In the genomic region with DNA sequence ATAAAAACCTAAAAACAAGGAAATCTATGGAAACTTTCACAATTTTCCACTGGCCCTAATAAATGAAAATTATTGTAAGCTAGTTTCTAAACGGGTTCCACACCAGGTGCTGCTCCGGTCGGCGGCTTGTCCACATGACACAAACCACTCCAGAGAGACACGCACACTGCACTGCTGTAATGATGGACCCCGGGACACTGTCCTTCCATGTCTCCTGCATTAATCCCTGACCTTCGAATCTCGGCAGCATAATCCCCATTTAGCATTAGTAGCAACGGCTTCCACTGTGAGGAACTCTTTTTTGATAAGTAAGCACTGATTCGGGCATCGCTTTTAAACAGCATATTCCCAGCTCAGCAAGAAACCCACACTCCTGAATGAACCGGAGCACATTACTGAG, we compare ENCODE assay signal across 16 cellular contexts. TPM values are rescaled to one million over a fixed set of nuclear protein-coding genes. Genes with fewer than 3 reads are reported as not detected.
A peak's percentile ranks its signal among the peaks of the same experiment; 100 is the strongest.
DNase-seq lines count a peak whose midpoint lies in the region; ATAC-seq and TF ChIP-seq lines count a peak whose summit lies in the region.
"Had no signal": no experiment of that assay in that cellular context is flagged by ENCODE, and none has a peak within 500 bp of the region (broad histone marks: within the 10 kb centered on the region; RNA-seq: fewer than 3 reads in every experiment).

No MANE protein-coding gene starts in this region.

- H4K20me1 ChIP-seq in neural progenitor cell (ENCODE audit: low read depth): peaks cover 13% of the 10 kb centered on the region

- H3K36me3 ChIP-seq in neural progenitor cell (no peaks in the 10 kb centered on the region), esophagus muscularis mucosa (peaks cover 0 to 10% (median 2%) of the 10 kb centered on the region in 4 donors)

- intact Hi-C loops in esophagus muscularis mucosa (cut with DNase I): no loop called here

- H3K4me1 ChIP-seq in neural progenitor cell (peaks cover 52% of the 10 kb centered on the region), esophagus muscularis mucosa (no peaks in the 10 kb centered on the region)

- H3K27me3 ChIP-seq in neural progenitor cell (no peaks in the 10 kb centered on the region), esophagus muscularis mucosa (no peaks in the 10 kb centered on the region)
- H3K27me3 ChIP-seq: stomach had no signal

- H3K9ac ChIP-seq in neural progenitor cell: no peak overlapping the region

- H3K27ac ChIP-seq in VCaP: peak overlapping the region; percentile 44
- no peak overlapping the region for H3K27ac ChIP-seq in neural progenitor cell
- no peak overlapping the region for H3K27ac ChIP-seq in esophagus muscularis mucosa (replicated peaks in 1 of 4)
- H3K27ac ChIP-seq: stomach had no signal

- TF ChIP-seq CTCF in VCaP (conservative IDR thresholded peaks at IDR 0.05): no peak
- TF ChIP-seq CTCF in neural progenitor cell (IDR thresholded peaks at IDR 0.05): no peak
- no peak for TF ChIP-seq CTCF in esophagus muscularis mucosa (IDR thresholded peaks at IDR 0.05)

- H2AFZ ChIP-seq in neural progenitor cell (replicated peaks): no peak overlapping the region

- no peak for TF ChIP-seq POLR2A in esophagus muscularis mucosa (IDR thresholded peaks at IDR 0.05; ENCODE audit: low read depth)

- H3K27ac Mint-ChIP-seq in activated T-cell treated with anti-CD3 and anti-CD28 coated beads, Interleukin-2, amount 50 U/mL, for 72 hours: peak overlapping the region; percentile 86
- no peak overlapping the region for H3K27ac Mint-ChIP-seq in neural progenitor cell
- H3K27ac Mint-ChIP-seq: dendritic cell treated with granulocyte-macrophage colony-stimulating factor and Interleukin-4, amounts not matched to agents 40 ng/mL and 50 ng/mL, for 4 days; T-cell had no signal

- H3K4me1 Mint-ChIP-seq in activated T-cell treated with anti-CD3 and anti-CD28 coated beads, Interleukin-2, amount 50 U/mL, for 72 hours (ENCODE audit: low read depth): peaks cover 59% of the 10 kb centered on the region
- H3K4me1 Mint-ChIP-seq in neural progenitor cell: peaks cover 70% of the 10 kb centered on the region
- H3K4me1 Mint-ChIP-seq: T-cell had no signal

- TF ChIP-seq EP300 in esophagus muscularis mucosa (IDR thresholded peaks at IDR 0.05): no peak

- H3K4me3 ChIP-seq in neural progenitor cell (no peak overlapping the region), esophagus muscularis mucosa (no peak overlapping the region)
- H3K4me3 ChIP-seq: K562, stomach had no signal

- 89% methylated on average over 12 of the region's 12 CpGs for WGBS in esophagus muscularis mucosa

- peaks cover 0 to 18% of the 10 kb centered on the region in 2 donors for H3K36me3 Mint-ChIP-seq in activated T-cell treated with anti-CD3 and anti-CD28 coated beads, Interleukin-2, amount 50 U/mL, for 72 hours (ENCODE audit: insufficient read depth in 2 of 2)
- H3K36me3 Mint-ChIP-seq in neural progenitor cell: no peaks in the 10 kb centered on the region

- no peaks in the 10 kb centered on the region for H3K27me3 Mint-ChIP-seq in activated T-cell treated with anti-CD3 and anti-CD28 coated beads, Interleukin-2, amount 50 U/mL, for 72 hours (ENCODE audit: low read depth)
- peaks cover 11% of the 10 kb centered on the region for H3K27me3 Mint-ChIP-seq in neural progenitor cell (ENCODE audit: insufficient read depth, low read depth)
- H3K27me3 Mint-ChIP-seq: dendritic cell treated with granulocyte-macrophage colony-stimulating factor and Interleukin-4, amounts not matched to agents 40 ng/mL and 50 ng/mL, for 4 days; naive thymus-derived CD4-positive, alpha-beta T cell; T-cell had no signal

- peak overlapping the region; percentile 78 to 84 for H3K4me3 Mint-ChIP-seq in activated T-cell treated with anti-CD3 and anti-CD28 coated beads, Interleukin-2, amount 50 U/mL, for 72 hours
- peak overlapping the region; percentile 63 for H3K4me3 Mint-ChIP-seq in neural progenitor cell
- H3K4me3 Mint-ChIP-seq: dendritic cell treated with granulocyte-macrophage colony-stimulating factor and Interleukin-4, amounts not matched to agents 40 ng/mL and 50 ng/mL, for 4 days; naive thymus-derived CD4-positive, alpha-beta T cell; T-cell had no signal

- no peak for ATAC-seq in activated T-cell treated with anti-CD3 and anti-CD28 coated beads, Interleukin-2, amount 50 U/mL, for 72 hours (replicated peaks in 1 of 2)
- no peak for ATAC-seq in HG02759 (IDR thresholded peaks at IDR 0.05; ENCODE audit: unreplicated experiment)
- ATAC-seq: K562; naive thymus-derived CD4-positive, alpha-beta T cell; T-cell had no signal

- no peaks in the 10 kb centered on the region for H3K9me3 ChIP-seq in neural progenitor cell (ENCODE audit: low read depth)
- H3K9me3 ChIP-seq in esophagus muscularis mucosa: no peaks in the 10 kb centered on the region
- H3K9me3 ChIP-seq: stomach had no signal

- DNase-seq in activated T-cell treated with anti-CD3 and anti-CD28 coated beads, Interleukin-2, amount 50 U/mL, for 72 hours: no peak
- DNase-seq in activated T-cell treated with anti-CD3 and anti-CD28 coated beads, Interleukin-2, amount 50 U/mL, for 1 hour: no peak
- DNase-seq in NCI-H2171 (lab: John Stamatoyannopoulos, UW) (peak; percentile 36), neural progenitor cell (ENCODE audit: low spot score) (peak; percentile 44), esophagus muscularis mucosa (ENCODE audit: extremely low spot score) (no peak)
- DNase-seq: mesenchymal stem cell; naive thymus-derived CD4-positive, alpha-beta T cell; stimulated activated CD4-positive, alpha-beta T cell treated with anti-CD3 and anti-CD28 coated beads, Interleukin-2, amount 100 ng/mL, for 24 hours; T-cell had no signal

- no peaks in the 10 kb centered on the region for H3K9me3 Mint-ChIP-seq in activated T-cell treated with anti-CD3 and anti-CD28 coated beads, Interleukin-2, amount 50 U/mL, for 72 hours
- H3K9me3 Mint-ChIP-seq in neural progenitor cell: no peaks in the 10 kb centered on the region
- H3K9me3 Mint-ChIP-seq: dendritic cell treated with granulocyte-macrophage colony-stimulating factor and Interleukin-4, amounts not matched to agents 40 ng/mL and 50 ng/mL, for 4 days; naive thymus-derived CD4-positive, alpha-beta T cell; T-cell had no signal

- H3K79me2 ChIP-seq in neural progenitor cell (ENCODE audit: low read depth): no peaks in the 10 kb centered on the region

- H3F3A ChIP-seq in neural progenitor cell (ENCODE audit: low read depth): peaks cover 35% of the 10 kb centered on the region

- peak overlapping the region; percentile 63 for H3K4me2 ChIP-seq in neural progenitor cell

RNA-seq across cellular contexts. Expression of gene INSM1, which starts 43.5 kb away (rescaled TPM):
- 1 to 10 TPM; 4.1 to 7.4 TPM for total RNA-seq in activated T-cell treated with anti-CD3 and anti-CD28 coated beads, Interleukin-2, amount 50 U/mL, for 72 hours
- 0.28 and 0.41 TPM in 2 replicates for total RNA-seq in neural progenitor cell (ENCODE audit: low replicate concordance)
- total RNA-seq in esophagus muscularis mucosa: not detected
- total RNA-seq: bronchial epithelial cell, fibroblast of villous mesenchyme, K562, T-cell had no signal

Comparison
In these comparisons a context has a peak if more than half of its experiments do, and no peak if none do; other contexts are left out.
1. DNase-seq: peak in NCI-H2171 (single experiment) and neural progenitor cell (single experiment); none in activated T-cell treated with anti-CD3 and anti-CD28 coated beads, Interleukin-2, amount 50 U/mL, for 72 hours (0 of 2), activated T-cell treated with anti-CD3 and anti-CD28 coated beads, Interleukin-2, amount 50 U/mL, for 1 hour (single experiment) and esophagus muscularis mucosa (single experiment).